ENCODE assay signal across 7 cellular contexts in genomic region chr5:80192507-80193241, GRCh38.
DNase-seq lines count a peak whose midpoint lies in the region; ATAC-seq lines count a peak whose summit lies in the region.

No MANE protein-coding gene starts in this region.

- POLR2A ChIA-PET in activated naive CD8-positive, alpha-beta T cell treated with anti-CD3 and anti-CD28 coated beads, Interleukin-2, amount 10 ng/mL, durations not matched to agents 7 days and 5 days (lab: Charles Lee): interaction anchor here (0.5 to 5.2 kb wide), 17 partner anchors 7 to 362 kb away, joined by 3 to 80 read pairs (median 6); partner anchors contain the start of gene SERINC5

- ATAC-seq in activated naive CD8-positive, alpha-beta T cell treated with anti-CD3 and anti-CD28 coated beads, Interleukin-2, amount 10 ng/mL, durations not matched to agents 7 days and 5 days (ENCODE audit: low read depth): peak; percentile 13
- no peak for ATAC-seq in HG03354 (IDR thresholded peaks at IDR 0.05; ENCODE audit: poor library complexity, severe bottlenecking, unreplicated experiment)

- H3K27ac ChIP-seq in KOPT-K1 (ENCODE audit: low read depth, low read length, poor library complexity, severe bottlenecking) (peak overlapping the region; percentile 97), substantia nigra (ENCODE audit: low read depth, low read length, poor library complexity, severe bottlenecking) (peak overlapping the region; percentile 60)

- peaks cover 73% of the 10 kb centered on the region for H3K4me1 Mint-ChIP-seq in activated naive CD8-positive, alpha-beta T cell treated with anti-CD3 and anti-CD28 coated beads, Interleukin-2, amount 10 ng/mL, durations not matched to agents 7 days and 5 days

- no peaks in the 10 kb centered on the region for H3K9me3 Mint-ChIP-seq in activated naive CD8-positive, alpha-beta T cell treated with anti-CD3 and anti-CD28 coated beads, Interleukin-2, amount 10 ng/mL, durations not matched to agents 7 days and 5 days

- peaks cover 27% of the 10 kb centered on the region for H3K36me3 ChIP-seq in KOPT-K1 (ENCODE audit: insufficient read depth, low read length)

- peak overlapping the region; percentile 93 for H3K27ac Mint-ChIP-seq in activated naive CD8-positive, alpha-beta T cell treated with anti-CD3 and anti-CD28 coated beads, Interleukin-2, amount 10 ng/mL, durations not matched to agents 7 days and 5 days

- peaks cover 20% of the 10 kb centered on the region for H3K36me3 Mint-ChIP-seq in activated naive CD8-positive, alpha-beta T cell treated with anti-CD3 and anti-CD28 coated beads, Interleukin-2, amount 10 ng/mL, durations not matched to agents 7 days and 5 days

- no peaks in the 10 kb centered on the region for H3K9me3 ChIP-seq in KOPT-K1 (ENCODE audit: insufficient read depth, low read length, poor library complexity, severe bottlenecking)

- no peaks in the 10 kb centered on the region for H3K27me3 Mint-ChIP-seq in activated naive CD8-positive, alpha-beta T cell treated with anti-CD3 and anti-CD28 coated beads, Interleukin-2, amount 10 ng/mL, durations not matched to agents 7 days and 5 days

- DNase-seq in activated naive CD8-positive, alpha-beta T cell treated with anti-CD3 and anti-CD28 coated beads, Interleukin-2, amount 10 ng/mL, durations not matched to agents 7 days and 5 days: no peak
- DNase-seq in left kidney (ENCODE audit: low read depth, low spot score) (peak; percentile 42), substantia nigra (lab: John Stamatoyannopoulos, UW) (peak in 2 of 49 donors; percentile 27 to 35), foreskin melanocyte (no peak), NCI-H2107 (lab: John Stamatoyannopoulos, UW) (no peak)

- peak overlapping the region; percentile 73 for H3K4me3 Mint-ChIP-seq in activated naive CD8-positive, alpha-beta T cell treated with anti-CD3 and anti-CD28 coated beads, Interleukin-2, amount 10 ng/mL, durations not matched to agents 7 days and 5 days
